In the genomic region with DNA sequence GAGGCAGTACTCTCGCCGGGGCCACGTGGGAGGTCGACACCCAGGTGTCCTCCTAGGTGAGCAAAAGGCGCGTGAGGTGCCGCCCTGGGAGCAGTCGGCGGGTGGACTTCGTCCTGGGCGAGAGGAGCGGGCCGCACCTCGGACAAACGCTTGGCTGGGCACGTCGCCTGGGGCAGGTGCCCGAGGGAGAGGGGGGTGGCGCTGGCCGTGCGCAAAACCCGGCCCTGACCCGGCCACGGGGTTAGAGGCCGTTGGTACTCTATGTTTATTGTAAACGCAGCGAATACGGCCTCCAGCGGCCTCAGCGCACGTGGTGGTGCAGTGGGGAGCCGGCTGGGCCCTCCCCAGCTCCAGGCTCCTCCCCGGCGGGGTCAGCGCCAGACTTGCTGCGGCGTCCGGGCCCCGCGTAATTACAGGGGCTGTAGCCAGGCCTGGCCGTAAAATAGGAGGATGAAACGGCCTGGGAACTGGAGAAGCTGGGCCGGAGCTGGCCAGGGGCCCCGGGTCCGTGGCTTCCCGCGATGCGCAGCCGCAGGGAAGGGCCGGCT, we compare ENCODE assay signal across 1 cellular context.
TF ChIP-seq lines count a peak whose summit lies in the region.

No MANE protein-coding gene starts in this region.

TF ChIP-seq in HCT116, 20 proteins besides CTCF, POLR2A, EP300 and RAD21 (continued from another document):
- TF ChIP-seq, protein P1, sequence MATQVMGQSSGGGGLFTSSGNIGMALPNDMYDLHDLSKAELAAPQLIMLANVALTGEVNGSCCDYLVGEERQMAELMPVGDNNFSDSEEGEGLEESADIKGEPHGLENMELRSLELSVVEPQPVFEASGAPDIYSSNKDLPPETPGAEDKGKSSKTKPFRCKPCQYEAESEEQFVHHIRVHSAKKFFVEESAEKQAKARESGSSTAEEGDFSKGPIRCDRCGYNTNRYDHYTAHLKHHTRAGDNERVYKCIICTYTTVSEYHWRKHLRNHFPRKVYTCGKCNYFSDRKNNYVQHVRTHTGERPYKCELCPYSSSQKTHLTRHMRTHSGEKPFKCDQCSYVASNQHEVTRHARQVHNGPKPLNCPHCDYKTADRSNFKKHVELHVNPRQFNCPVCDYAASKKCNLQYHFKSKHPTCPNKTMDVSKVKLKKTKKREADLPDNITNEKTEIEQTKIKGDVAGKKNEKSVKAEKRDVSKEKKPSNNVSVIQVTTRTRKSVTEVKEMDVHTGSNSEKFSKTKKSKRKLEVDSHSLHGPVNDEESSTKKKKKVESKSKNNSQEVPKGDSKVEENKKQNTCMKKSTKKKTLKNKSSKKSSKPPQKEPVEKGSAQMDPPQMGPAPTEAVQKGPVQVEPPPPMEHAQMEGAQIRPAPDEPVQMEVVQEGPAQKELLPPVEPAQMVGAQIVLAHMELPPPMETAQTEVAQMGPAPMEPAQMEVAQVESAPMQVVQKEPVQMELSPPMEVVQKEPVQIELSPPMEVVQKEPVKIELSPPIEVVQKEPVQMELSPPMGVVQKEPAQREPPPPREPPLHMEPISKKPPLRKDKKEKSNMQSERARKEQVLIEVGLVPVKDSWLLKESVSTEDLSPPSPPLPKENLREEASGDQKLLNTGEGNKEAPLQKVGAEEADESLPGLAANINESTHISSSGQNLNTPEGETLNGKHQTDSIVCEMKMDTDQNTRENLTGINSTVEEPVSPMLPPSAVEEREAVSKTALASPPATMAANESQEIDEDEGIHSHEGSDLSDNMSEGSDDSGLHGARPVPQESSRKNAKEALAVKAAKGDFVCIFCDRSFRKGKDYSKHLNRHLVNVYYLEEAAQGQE (IDR thresholded peaks at IDR 0.05; ENCODE audit: low read depth): no peak
- TF ChIP-seq CBX3 (IDR thresholded peaks at IDR 0.05; ENCODE audit: low read depth): no peak
- no peak for TF ChIP-seq ELF1 (IDR thresholded peaks at IDR 0.05; ENCODE audit: borderline replicate concordance, low read depth)
- TF ChIP-seq, protein P2, sequence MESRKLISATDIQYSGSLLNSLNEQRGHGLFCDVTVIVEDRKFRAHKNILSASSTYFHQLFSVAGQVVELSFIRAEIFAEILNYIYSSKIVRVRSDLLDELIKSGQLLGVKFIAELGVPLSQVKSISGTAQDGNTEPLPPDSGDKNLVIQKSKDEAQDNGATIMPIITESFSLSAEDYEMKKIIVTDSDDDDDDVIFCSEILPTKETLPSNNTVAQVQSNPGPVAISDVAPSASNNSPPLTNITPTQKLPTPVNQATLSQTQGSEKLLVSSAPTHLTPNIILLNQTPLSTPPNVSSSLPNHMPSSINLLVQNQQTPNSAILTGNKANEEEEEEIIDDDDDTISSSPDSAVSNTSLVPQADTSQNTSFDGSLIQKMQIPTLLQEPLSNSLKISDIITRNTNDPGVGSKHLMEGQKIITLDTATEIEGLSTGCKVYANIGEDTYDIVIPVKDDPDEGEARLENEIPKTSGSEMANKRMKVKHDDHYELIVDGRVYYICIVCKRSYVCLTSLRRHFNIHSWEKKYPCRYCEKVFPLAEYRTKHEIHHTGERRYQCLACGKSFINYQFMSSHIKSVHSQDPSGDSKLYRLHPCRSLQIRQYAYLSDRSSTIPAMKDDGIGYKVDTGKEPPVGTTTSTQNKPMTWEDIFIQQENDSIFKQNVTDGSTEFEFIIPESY (IDR thresholded peaks at IDR 0.05; ENCODE audit: extremely low read depth, insufficient replicate concordance, low read length): no peak
- no peak for TF ChIP-seq CEBPB (IDR thresholded peaks at IDR 0.05; ENCODE audit: low read depth)
